1 cellular context compared by ENCODE assay signal in the genomic region with DNA sequence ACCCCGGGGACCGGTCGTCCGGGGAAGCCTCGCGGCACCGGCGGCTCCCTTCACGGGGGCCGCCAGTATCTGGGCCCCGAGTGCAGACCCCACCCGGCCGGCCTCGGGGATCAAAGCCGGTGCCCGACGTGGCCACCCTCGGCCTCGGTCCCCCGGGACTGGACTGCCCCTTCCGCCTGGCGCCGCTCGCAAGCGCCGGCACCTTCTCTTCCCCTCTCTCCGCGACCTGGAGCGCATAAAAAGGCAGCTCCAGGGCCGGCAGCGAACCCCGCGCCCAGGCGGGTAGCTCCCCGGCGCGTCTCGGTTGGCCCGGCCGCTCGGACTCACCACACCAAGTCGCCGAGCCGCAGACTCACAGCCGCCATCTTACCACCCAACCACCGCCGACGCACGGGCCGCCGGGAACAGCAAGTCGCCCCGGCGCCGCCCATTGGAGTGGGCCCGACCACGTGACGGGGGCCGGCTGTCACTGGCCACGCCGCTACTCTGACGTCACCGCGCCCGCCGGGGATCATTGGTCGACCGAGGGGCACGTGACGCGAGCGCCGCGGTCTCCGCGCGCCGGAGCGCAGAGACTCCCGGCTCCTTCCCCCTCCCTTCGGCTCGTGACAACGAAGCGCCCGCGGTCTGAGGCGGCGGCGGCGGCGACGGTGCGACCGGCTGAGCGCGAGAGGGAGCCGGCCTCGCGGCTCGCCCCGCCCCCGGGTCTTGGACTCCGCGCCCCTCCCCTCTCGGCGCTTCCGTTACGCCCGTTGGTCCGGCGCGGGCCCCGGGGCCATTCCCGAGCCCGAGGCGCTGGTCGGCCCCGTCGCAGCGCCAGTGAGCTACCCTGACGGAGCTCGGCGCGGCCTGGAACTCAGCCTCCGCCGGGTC.
TF ChIP-seq lines count a peak whose summit lies in the region.

A gene (minus strand): TSS at position 388 of the 873 bp plus-strand sequence. CDS start 23 bp downstream, at position 365.
A gene with protein sequence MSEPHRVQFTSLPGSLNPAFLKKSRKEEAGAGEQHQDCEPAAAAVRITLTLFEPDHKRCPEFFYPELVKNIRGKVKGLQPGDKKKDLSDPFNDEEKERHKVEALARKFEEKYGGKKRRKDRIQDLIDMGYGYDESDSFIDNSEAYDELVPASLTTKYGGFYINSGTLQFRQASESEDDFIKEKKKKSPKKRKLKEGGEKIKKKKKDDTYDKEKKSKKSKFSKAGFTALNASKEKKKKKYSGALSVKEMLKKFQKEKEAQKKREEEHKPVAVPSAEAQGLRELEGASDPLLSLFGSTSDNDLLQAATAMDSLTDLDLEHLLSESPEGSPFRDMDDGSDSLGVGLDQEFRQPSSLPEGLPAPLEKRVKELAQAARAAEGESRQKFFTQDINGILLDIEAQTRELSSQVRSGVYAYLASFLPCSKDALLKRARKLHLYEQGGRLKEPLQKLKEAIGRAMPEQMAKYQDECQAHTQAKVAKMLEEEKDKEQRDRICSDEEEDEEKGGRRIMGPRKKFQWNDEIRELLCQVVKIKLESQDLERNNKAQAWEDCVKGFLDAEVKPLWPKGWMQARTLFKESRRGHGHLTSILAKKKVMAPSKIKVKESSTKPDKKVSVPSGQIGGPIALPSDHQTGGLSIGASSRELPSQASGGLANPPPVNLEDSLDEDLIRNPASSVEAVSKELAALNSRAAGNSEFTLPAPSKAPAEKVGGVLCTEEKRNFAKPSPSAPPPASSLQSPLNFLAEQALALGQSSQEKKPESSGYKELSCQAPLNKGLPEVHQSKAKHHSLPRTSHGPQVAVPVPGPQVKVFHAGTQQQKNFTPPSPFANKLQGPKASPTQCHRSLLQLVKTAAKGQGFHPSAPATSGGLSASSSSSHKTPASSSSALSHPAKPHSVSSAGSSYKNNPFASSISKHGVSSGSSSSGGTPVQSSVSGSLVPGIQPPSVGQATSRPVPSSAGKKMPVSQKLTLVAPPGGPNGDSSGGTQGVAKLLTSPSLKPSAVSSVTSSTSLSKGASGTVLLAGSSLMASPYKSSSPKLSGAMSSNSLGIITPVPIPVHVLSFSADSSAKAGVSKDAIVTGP (N-terminal part only) (plus strand): TSS at position 581 of the 873 bp plus-strand sequence. CDS start 5,437 bp downstream, outside the sequence.

TF ChIP-seq in HepG2, 621 proteins besides CTCF, POLR2A, EP300 and RAD21 (continued from another document and continues in another):
- TF ChIP-seq, protein P1, sequence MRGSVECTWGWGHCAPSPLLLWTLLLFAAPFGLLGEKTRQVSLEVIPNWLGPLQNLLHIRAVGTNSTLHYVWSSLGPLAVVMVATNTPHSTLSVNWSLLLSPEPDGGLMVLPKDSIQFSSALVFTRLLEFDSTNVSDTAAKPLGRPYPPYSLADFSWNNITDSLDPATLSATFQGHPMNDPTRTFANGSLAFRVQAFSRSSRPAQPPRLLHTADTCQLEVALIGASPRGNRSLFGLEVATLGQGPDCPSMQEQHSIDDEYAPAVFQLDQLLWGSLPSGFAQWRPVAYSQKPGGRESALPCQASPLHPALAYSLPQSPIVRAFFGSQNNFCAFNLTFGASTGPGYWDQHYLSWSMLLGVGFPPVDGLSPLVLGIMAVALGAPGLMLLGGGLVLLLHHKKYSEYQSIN (CRISPR knock-in tag; IDR thresholded peaks at IDR 0.05; ENCODE audit: borderline replicate concordance) = no peak
- TF ChIP-seq LCORL (IDR thresholded peaks at IDR 0.05) = no peak
- no peak; the same call in 1 of the 2 replicates for TF ChIP-seq LCORL (CRISPR knock-in tag; IDR thresholded peaks at IDR 0.05)
- no peak for TF ChIP-seq ZFYVE20 (CRISPR knock-in tag; IDR thresholded peaks at IDR 0.05; ENCODE audit: borderline replicate concordance, low read depth)
- TF ChIP-seq RFX1 (IDR thresholded peaks at IDR 0.05) = no peak
- TF ChIP-seq RBAK (CRISPR knock-in tag; IDR thresholded peaks at IDR 0.05) = no peak
- TF ChIP-seq ZZZ3 (CRISPR knock-in tag; IDR thresholded peaks at IDR 0.05; ENCODE audit: borderline replicate concordance) = no peak
- TF ChIP-seq, protein P2, sequence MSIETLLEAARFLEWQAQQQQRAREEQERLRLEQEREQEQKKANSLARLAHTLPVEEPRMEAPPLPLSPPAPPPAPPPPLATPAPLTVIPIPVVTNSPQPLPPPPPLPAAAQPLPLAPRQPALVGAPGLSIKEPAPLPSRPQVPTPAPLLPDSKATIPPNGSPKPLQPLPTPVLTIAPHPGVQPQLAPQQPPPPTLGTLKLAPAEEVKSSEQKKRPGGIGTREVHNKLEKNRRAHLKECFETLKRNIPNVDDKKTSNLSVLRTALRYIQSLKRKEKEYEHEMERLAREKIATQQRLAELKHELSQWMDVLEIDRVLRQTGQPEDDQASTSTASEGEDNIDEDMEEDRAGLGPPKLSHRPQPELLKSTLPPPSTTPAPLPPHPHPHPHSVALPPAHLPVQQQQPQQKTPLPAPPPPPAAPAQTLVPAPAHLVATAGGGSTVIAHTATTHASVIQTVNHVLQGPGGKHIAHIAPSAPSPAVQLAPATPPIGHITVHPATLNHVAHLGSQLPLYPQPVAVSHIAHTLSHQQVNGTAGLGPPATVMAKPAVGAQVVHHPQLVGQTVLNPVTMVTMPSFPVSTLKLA (IDR thresholded peaks at IDR 0.05) = peak; percentile 87
- no peak for TF ChIP-seq ETV6 (CRISPR knock-in tag; conservative IDR thresholded peaks at IDR 0.05)
- TF ChIP-seq ZFY (CRISPR knock-in tag; IDR thresholded peaks at IDR 0.05) = peak; percentile 83
- TF ChIP-seq FOXM1 (CRISPR knock-in tag; IDR thresholded peaks at IDR 0.05) = no peak
- no peak; the same call in 1 of the 2 replicates for TF ChIP-seq STAG1 (CRISPR knock-in tag; IDR thresholded peaks at IDR 0.05)
- TF ChIP-seq, protein P3, sequence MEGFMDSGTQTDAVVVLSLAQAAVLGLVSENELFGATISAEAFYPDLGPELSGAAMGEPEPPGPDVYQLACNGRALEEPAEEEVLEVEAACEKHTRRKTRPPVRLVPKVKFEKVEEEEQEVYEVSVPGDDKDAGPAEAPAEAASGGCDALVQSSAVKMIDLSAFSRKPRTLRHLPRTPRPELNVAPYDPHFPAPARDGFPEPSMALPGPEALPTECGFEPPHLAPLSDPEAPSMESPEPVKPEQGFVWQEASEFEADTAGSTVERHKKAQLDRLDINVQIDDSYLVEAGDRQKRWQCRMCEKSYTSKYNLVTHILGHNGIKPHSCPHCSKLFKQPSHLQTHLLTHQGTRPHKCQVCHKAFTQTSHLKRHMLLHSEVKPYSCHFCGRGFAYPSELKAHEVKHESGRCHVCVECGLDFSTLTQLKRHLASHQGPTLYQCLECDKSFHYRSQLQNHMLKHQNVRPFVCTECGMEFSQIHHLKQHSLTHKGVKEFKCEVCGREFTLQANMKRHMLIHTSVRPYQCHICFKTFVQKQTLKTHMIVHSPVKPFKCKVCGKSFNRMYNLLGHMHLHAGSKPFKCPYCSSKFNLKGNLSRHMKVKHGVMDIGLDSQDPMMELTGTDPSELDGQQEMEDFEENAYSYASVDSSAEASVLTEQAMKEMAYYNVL (CRISPR knock-in tag; IDR thresholded peaks at IDR 0.05; ENCODE audit: borderline replicate concordance) = peak; percentile 81
- TF ChIP-seq SMAD9 (CRISPR knock-in tag; IDR thresholded peaks at IDR 0.05) = no peak
- TF ChIP-seq RBM39 (IDR thresholded peaks at IDR 0.05; ENCODE audit: low read depth, low read length, poor library complexity, severe bottlenecking) = no peak
- TF ChIP-seq, protein P4, sequence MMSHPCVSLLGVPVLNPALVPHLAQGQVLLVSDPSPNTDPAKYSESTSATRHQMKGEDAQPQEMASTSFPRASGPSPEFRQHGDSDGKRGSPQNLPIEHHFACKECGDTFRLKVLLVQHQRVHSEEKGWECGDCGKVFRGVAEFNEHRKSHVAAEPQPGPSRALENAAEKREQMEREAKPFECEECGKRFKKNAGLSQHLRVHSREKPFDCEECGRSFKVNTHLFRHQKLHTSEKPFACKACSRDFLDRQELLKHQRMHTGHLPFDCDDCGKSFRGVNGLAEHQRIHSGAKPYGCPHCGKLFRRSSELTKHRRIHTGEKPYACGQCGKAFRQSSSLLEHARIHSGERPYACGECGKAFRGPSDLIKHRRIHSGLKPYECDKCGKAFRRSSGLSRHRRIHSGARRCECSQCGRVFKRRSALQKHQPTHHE (CRISPR knock-in tag; IDR thresholded peaks at IDR 0.05; ENCODE audit: borderline replicate concordance) = no peak
- TF ChIP-seq ZBTB8A (CRISPR knock-in tag; IDR thresholded peaks at IDR 0.05; ENCODE audit: borderline replicate concordance, low read depth) = no peak
- TF ChIP-seq ZNF432 (CRISPR knock-in tag; IDR thresholded peaks at IDR 0.05; ENCODE audit: borderline replicate concordance) = no peak
- TF ChIP-seq, protein P5, sequence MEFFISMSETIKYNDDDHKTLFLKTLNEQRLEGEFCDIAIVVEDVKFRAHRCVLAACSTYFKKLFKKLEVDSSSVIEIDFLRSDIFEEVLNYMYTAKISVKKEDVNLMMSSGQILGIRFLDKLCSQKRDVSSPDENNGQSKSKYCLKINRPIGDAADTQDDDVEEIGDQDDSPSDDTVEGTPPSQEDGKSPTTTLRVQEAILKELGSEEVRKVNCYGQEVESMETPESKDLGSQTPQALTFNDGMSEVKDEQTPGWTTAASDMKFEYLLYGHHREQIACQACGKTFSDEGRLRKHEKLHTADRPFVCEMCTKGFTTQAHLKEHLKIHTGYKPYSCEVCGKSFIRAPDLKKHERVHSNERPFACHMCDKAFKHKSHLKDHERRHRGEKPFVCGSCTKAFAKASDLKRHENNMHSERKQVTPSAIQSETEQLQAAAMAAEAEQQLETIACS (CRISPR knock-in tag; IDR thresholded peaks at IDR 0.05) = no peak
- TF ChIP-seq SETDB1 (CRISPR knock-in tag; IDR thresholded peaks at IDR 0.05; ENCODE audit: borderline replicate concordance) = no peak
- TF ChIP-seq ZNF775 (CRISPR knock-in tag; IDR thresholded peaks at IDR 0.05; ENCODE audit: borderline replicate concordance) = no peak
- no peak for TF ChIP-seq SOX13 (IDR thresholded peaks at IDR 0.05)
- TF ChIP-seq SOX13 (CRISPR knock-in tag; conservative IDR thresholded peaks at IDR 0.05 in 1 of 2, IDR thresholded peaks at IDR 0.05 in 1 of 2) = no peak; a peak in 1 of 4 replicates
- TF ChIP-seq ZBTB21 (CRISPR knock-in tag; IDR thresholded peaks at IDR 0.05) = no peak
- TF ChIP-seq, protein P6, sequence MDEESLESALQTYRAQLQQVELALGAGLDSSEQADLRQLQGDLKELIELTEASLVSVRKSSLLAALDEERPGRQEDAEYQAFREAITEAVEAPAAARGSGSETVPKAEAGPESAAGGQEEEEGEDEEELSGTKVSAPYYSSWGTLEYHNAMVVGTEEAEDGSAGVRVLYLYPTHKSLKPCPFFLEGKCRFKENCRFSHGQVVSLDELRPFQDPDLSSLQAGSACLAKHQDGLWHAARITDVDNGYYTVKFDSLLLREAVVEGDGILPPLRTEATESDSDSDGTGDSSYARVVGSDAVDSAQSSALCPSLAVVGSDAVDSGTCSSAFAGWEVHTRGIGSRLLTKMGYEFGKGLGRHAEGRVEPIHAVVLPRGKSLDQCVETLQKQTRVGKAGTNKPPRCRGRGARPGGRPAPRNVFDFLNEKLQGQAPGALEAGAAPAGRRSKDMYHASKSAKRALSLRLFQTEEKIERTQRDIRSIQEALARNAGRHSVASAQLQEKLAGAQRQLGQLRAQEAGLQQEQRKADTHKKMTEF (CRISPR knock-in tag; IDR thresholded peaks at IDR 0.05) = peak; percentile 59; the same call in 1 of the 2 replicates
- 0 out of 2 replicates have a peak, but pooled peaks have one; percentile 37 for TF ChIP-seq BRCA1 (CRISPR knock-in tag; IDR thresholded peaks at IDR 0.05)
- no peak for TF ChIP-seq ZNF577 (CRISPR knock-in tag; IDR thresholded peaks at IDR 0.05; ENCODE audit: borderline replicate concordance, low read depth)
- TF ChIP-seq, protein P7, sequence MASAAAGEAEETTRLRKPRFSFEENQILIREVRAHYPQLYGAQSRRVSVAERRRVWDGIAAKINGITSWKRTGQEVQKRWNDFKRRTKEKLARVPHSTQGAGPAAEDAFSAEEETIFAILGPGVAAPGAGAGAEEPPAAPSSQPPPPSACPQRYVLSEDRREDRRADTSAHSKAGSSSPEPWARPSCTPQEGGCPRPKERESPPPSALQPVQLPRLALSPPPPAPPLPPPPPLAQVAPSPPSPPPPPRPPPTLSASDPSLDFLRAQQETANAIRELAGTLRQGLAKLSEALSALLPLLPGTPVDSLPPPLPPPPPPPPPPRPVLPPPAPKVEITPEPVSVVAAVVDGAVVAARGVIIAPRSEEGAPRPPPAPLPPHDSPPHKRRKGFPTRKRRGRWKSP (CRISPR knock-in tag; IDR thresholded peaks at IDR 0.05) = peak; percentile 45; the same call in 1 of the 2 replicates
- TF ChIP-seq ATM (IDR thresholded peaks at IDR 0.05; ENCODE audit: borderline replicate concordance) = no peak
- 0 out of 2 replicates have a peak, but pooled peaks have one; percentile 26 for TF ChIP-seq HCFC1 (IDR thresholded peaks at IDR 0.05; ENCODE audit: low read depth, low read length)
- TF ChIP-seq, protein P8, sequence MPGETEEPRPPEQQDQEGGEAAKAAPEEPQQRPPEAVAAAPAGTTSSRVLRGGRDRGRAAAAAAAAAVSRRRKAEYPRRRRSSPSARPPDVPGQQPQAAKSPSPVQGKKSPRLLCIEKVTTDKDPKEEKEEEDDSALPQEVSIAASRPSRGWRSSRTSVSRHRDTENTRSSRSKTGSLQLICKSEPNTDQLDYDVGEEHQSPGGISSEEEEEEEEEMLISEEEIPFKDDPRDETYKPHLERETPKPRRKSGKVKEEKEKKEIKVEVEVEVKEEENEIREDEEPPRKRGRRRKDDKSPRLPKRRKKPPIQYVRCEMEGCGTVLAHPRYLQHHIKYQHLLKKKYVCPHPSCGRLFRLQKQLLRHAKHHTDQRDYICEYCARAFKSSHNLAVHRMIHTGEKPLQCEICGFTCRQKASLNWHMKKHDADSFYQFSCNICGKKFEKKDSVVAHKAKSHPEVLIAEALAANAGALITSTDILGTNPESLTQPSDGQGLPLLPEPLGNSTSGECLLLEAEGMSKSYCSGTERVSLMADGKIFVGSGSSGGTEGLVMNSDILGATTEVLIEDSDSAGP (CRISPR knock-in tag; IDR thresholded peaks at IDR 0.05; ENCODE audit: borderline replicate concordance) = peak; percentile 82; the same call in 1 of the 2 replicates
- TF ChIP-seq ZNF547 (CRISPR knock-in tag; IDR thresholded peaks at IDR 0.05) = 0 out of 2 replicates have a peak, but pooled peaks have one; percentile 46
- TF ChIP-seq ZNF335 (CRISPR knock-in tag; IDR thresholded peaks at IDR 0.05) = no peak
- no peak for TF ChIP-seq SYNCRIP (IDR thresholded peaks at IDR 0.05; ENCODE audit: insufficient read depth, low read depth, low read length)
- TF ChIP-seq ADNP (CRISPR knock-in tag; IDR thresholded peaks at IDR 0.05) = no peak
- TF ChIP-seq ZSCAN25 (CRISPR knock-in tag; IDR thresholded peaks at IDR 0.05) = no peak
- TF ChIP-seq, protein P9, sequence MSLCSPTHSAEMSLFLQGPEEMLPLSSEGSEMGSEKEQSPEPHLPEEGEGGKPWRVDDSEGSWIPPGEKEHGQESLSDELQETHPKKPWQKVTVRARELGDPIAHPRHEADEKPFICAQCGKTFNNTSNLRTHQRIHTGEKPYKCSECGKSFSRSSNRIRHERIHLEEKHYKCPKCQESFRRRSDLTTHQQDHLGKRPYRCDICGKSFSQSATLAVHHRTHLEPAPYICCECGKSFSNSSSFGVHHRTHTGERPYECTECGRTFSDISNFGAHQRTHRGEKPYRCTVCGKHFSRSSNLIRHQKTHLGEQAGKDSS (CRISPR knock-in tag; IDR thresholded peaks at IDR 0.05; ENCODE audit: borderline replicate concordance, low read depth) = no peak
- no peak for TF ChIP-seq ZBTB1 (CRISPR knock-in tag; IDR thresholded peaks at IDR 0.05; ENCODE audit: borderline replicate concordance)
